In genomic region chr19:5926641-5927438, GRCh38 we compare ENCODE assay signal across 1 cellular context.
TF ChIP-seq lines count a peak whose summit lies in the region.

No MANE protein-coding gene starts in this region.

TF ChIP-seq in IMR-90, 13 proteins besides CTCF, POLR2A, EP300 and RAD21:
- TF ChIP-seq FOS (IDR thresholded peaks at IDR 0.05; ENCODE audit: low read depth, low read length) (no peak), MXI1 (IDR thresholded peaks at IDR 0.05; ENCODE audit: borderline replicate concordance, low read depth, low read length) (no peak), CEBPB (IDR thresholded peaks at IDR 0.05; ENCODE audit: low read depth, low read length) (no peak), ELK1 (IDR thresholded peaks at IDR 0.05; ENCODE audit: borderline replicate concordance, low read depth, low read length) (no peak), RFX5 (IDR thresholded peaks at IDR 0.05; ENCODE audit: low read depth, low read length) (no peak), NFE2L2 (IDR thresholded peaks at IDR 0.05; ENCODE audit: low read depth, low read length) (no peak), SMC3 (IDR thresholded peaks at IDR 0.05; ENCODE audit: low read depth, low read length) (no peak), MAZ (IDR thresholded peaks at IDR 0.05; ENCODE audit: borderline replicate concordance, low read depth, low read length) (no peak), BHLHE40 (IDR thresholded peaks at IDR 0.05; ENCODE audit: low read depth, low read length) (no peak), RCOR1 (IDR thresholded peaks at IDR 0.05; ENCODE audit: insufficient replicate concordance, low read length) (no peak), USF2 (IDR thresholded peaks at IDR 0.05; ENCODE audit: low read depth, low read length) (no peak), CHD1 (IDR thresholded peaks at IDR 0.05; ENCODE audit: low read depth, low read length) (no peak), MAFK (IDR thresholded peaks at IDR 0.05; ENCODE audit: low read depth, low read length) (no peak)
